10 cellular contexts compared by ENCODE assay signal in genomic region chr5:138601444-138601843, GRCh38. TPM values are rescaled to one million over a fixed set of nuclear protein-coding genes. Genes with fewer than 3 reads are reported as not detected.
DNase-seq lines count a peak whose midpoint lies in the region; ATAC-seq and TF ChIP-seq lines count a peak whose summit lies in the region.
"Had no signal": no experiment of that assay in that cellular context is flagged by ENCODE, and none has a peak within 500 bp of the region (broad histone marks: within the 10 kb centered on the region; RNA-seq: fewer than 3 reads in every experiment).

No MANE protein-coding gene starts in this region.

- H3K36me3 Mint-ChIP-seq in natural killer cell treated with Interleukin-12 subunit alpha and Interleukin-12 subunit beta and Interleukin-15 and Interleukin-18, amount 100 ng/mL, for 72 hours, result no peaks in the 10 kb centered on the region
- no peaks in the 10 kb centered on the region for H3K36me3 Mint-ChIP-seq in natural killer cell
- H3K36me3 Mint-ChIP-seq: CD4-positive, CD25-positive, alpha-beta regulatory T cell had no signal

- no peak overlapping the region for H3K9ac ChIP-seq in adipocyte (ENCODE audit: low read length)

- no peaks in the 10 kb centered on the region for H3K9me3 ChIP-seq in adipocyte (ENCODE audit: control insufficient read depth, low read length)

- no peak for TF ChIP-seq CTCF in natural killer cell (IDR thresholded peaks at IDR 0.05)

- peaks cover 4% of the 10 kb centered on the region in 2 donors for H3K4me1 Mint-ChIP-seq in natural killer cell treated with Interleukin-12 subunit alpha and Interleukin-12 subunit beta and Interleukin-15 and Interleukin-18, amount 100 ng/mL, for 72 hours (ENCODE audit: low read depth in 2 of 2)
- peaks cover 6% of the 10 kb centered on the region in 2 donors for H3K4me1 Mint-ChIP-seq in natural killer cell

- intact Hi-C loops in natural killer cell (cut with micrococcal nuclease), result no loop called here

- peak; percentile 62 to 66 for ATAC-seq in natural killer cell treated with Interleukin-12 subunit alpha and Interleukin-12 subunit beta and Interleukin-15 and Interleukin-18, amount 100 ng/mL, for 72 hours
- ATAC-seq in natural killer cell, result no peak
- no peak for ATAC-seq in HG02938 (IDR thresholded peaks at IDR 0.05; ENCODE audit: unreplicated experiment)
- ATAC-seq in HG03571 (IDR thresholded peaks at IDR 0.05; ENCODE audit: unreplicated experiment), result no peak
- ATAC-seq in GM21528 (IDR thresholded peaks at IDR 0.05; ENCODE audit: low FRiP score, unreplicated experiment), result no peak

- H3K4me3 ChIP-seq in adipocyte (ENCODE audit: low read length), result no peak overlapping the region

- no peak overlapping the region for H3K4me3 Mint-ChIP-seq in natural killer cell treated with Interleukin-12 subunit alpha and Interleukin-12 subunit beta and Interleukin-15 and Interleukin-18, amount 100 ng/mL, for 72 hours
- no peak overlapping the region for H3K4me3 Mint-ChIP-seq in natural killer cell
- H3K4me3 Mint-ChIP-seq: activated T-cell treated with anti-CD3 and anti-CD28 coated beads, Interleukin-2, amount 50 U/mL, for 72 hours; CD4-positive, CD25-positive, alpha-beta regulatory T cell had no signal

- H3K9me3 Mint-ChIP-seq in natural killer cell treated with Interleukin-12 subunit alpha and Interleukin-12 subunit beta and Interleukin-15 and Interleukin-18, amount 100 ng/mL, for 72 hours, result no peaks in the 10 kb centered on the region
- H3K9me3 Mint-ChIP-seq in natural killer cell, result no peaks in the 10 kb centered on the region
- H3K9me3 Mint-ChIP-seq: activated T-cell treated with anti-CD3 and anti-CD28 coated beads, Interleukin-2, amount 50 U/mL, for 72 hours had no signal

- no peak overlapping the region for H3K27ac Mint-ChIP-seq in natural killer cell treated with Interleukin-12 subunit alpha and Interleukin-12 subunit beta and Interleukin-15 and Interleukin-18, amount 100 ng/mL, for 72 hours
- H3K27ac Mint-ChIP-seq in natural killer cell, result no peak overlapping the region
- H3K27ac Mint-ChIP-seq: activated T-cell treated with anti-CD3 and anti-CD28 coated beads, Interleukin-2, amount 50 U/mL, for 72 hours; CD4-positive, CD25-positive, alpha-beta regulatory T cell had no signal

- peaks cover 29% of the 10 kb centered on the region for H3K4me1 ChIP-seq in adipocyte (ENCODE audit: control insufficient read depth, insufficient read depth, low read length)

- H3K36me3 ChIP-seq in adipocyte (ENCODE audit: control insufficient read depth, insufficient read depth, low read length, severe bottlenecking), result no peaks in the 10 kb centered on the region

- peaks cover 3% of the 10 kb centered on the region for H3K27me3 ChIP-seq in adipocyte (replicated peaks; ENCODE audit: control insufficient read depth, insufficient read depth, low read length)

- DNase-seq in natural killer cell treated with Interleukin-12 subunit alpha and Interleukin-12 subunit beta and Interleukin-15 and Interleukin-18, amount 100 ng/mL, for 72 hours (ENCODE audit: low spot score), result no peak
- DNase-seq in natural killer cell (no peak), adipocyte (ENCODE audit: low read depth) (peak; percentile 90), iris pigment epithelial cell (ENCODE audit: low read depth) (peak; percentile 93), NCI-H226 (no peak)
- DNase-seq: activated T-cell treated with anti-CD3 and anti-CD28 coated beads, Interleukin-2, amount 50 U/mL, for 72 hours; CD4-positive, CD25-positive, alpha-beta regulatory T cell had no signal

- H3K27me3 Mint-ChIP-seq in natural killer cell treated with Interleukin-12 subunit alpha and Interleukin-12 subunit beta and Interleukin-15 and Interleukin-18, amount 100 ng/mL, for 72 hours, result peaks cover 9 to 12% of the 10 kb centered on the region in 2 donors
- H3K27me3 Mint-ChIP-seq in natural killer cell (ENCODE audit: low read depth in 2 of 2), result peaks cover 11 to 23% of the 10 kb centered on the region in 2 donors

RNA-seq across cellular contexts. Expression of gene HSPA9, which starts 26.2 kb away (rescaled TPM):
- total RNA-seq in natural killer cell treated with Interleukin-12 subunit alpha and Interleukin-12 subunit beta and Interleukin-15 and Interleukin-18, amount 100 ng/mL, for 72 hours, result 100 to 1,000 TPM; 337 to 473 TPM
- 100 to 1,000 TPM; 272 to 308 (median 308) TPM for total RNA-seq in natural killer cell

RNA-seq across cellular contexts. Expression of gene ETF1, which starts 58.4 kb away (rescaled TPM):
- total RNA-seq in natural killer cell treated with Interleukin-12 subunit alpha and Interleukin-12 subunit beta and Interleukin-15 and Interleukin-18, amount 100 ng/mL, for 72 hours, result 100 to 1,000 TPM; 150 to 167 TPM
- 100 to 1,000 TPM; 135 to 189 (median 136) TPM for total RNA-seq in natural killer cell

Comparison
In these comparisons a context has a peak if more than half of its experiments do, and no peak if none do; other contexts are left out.
1. ATAC-seq: peak in natural killer cell treated with Interleukin-12 subunit alpha and Interleukin-12 subunit beta and Interleukin-15 and Interleukin-18, amount 100 ng/mL, for 72 hours (2 of 2); none in natural killer cell (0 of 3), HG02938 (single experiment), HG03571 (single experiment) and GM21528 (single experiment).
2. DNase-seq: peak in adipocyte (single experiment) and iris pigment epithelial cell (single experiment); none in natural killer cell treated with Interleukin-12 subunit alpha and Interleukin-12 subunit beta and Interleukin-15 and Interleukin-18, amount 100 ng/mL, for 72 hours (single experiment), natural killer cell (single experiment) and NCI-H226 (single experiment).